ENCODE assay signal across 34 cellular contexts in the genomic region with DNA sequence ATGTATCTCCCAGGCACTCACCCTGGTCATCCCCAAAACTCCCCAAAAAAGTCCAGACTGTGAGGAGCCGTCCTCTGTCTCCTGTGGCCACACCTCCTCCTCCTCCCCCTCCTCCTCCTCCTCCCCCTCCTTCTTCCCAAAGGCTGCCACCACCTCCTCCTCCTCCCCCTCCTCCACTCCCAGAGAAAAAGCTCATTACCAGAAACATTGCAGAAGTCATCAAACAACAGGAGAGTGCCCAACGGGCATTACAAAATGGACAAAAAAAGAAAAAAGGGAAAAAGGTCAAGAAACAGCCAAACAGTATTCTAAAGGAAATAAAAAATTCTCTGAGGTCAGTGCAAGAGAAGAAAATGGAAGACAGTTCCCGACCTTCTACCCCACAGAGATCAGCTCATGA. TPM values are rescaled to one million over a fixed set of nuclear protein-coding genes. Genes with fewer than 3 reads are reported as not detected.
"Had no signal": no experiment of that assay in that cellular context is flagged by ENCODE, and none has a peak within 500 bp of the region (broad histone marks: within the 10 kb centered on the region; RNA-seq: fewer than 3 reads in every experiment).

No MANE protein-coding gene starts in this region.

- H3K9me3 Mint-ChIP-seq: activated CD4-positive, alpha-beta memory T cell treated with anti-CD3 and anti-CD28 coated beads for 36 hours; activated CD4-positive, alpha-beta T cell treated with anti-CD3 and anti-CD28 coated beads, Interleukin-2, amount 10 ng/mL, durations not matched to agents 7 days and 5 days; activated naive CD4-positive, alpha-beta T cell treated with anti-CD3 and anti-CD28 coated beads for 36 hours; activated naive CD4-positive, alpha-beta T cell treated with anti-CD3 and anti-CD28 coated beads, Interleukin-2, amount 50 U/mL, for 72 hours; activated T-cell treated with anti-CD3 and anti-CD28 coated beads, Interleukin-2, amount 50 U/mL, for 4 hours; activated T-helper 1 cell treated with anti-CD3 and anti-CD28 coated beads, Interleukin-12 subunit alpha, Interleukin-12 subunit beta, Interleukin-2, Interleukin-4 antibody, amounts not matched to agents 30 ng/mL and 10 ng/mL and 1 ng/mL, durations not matched to agents 14 hours and 24 hours and 36 hours had no signal

- H3K4me1 ChIP-seq: adrenal gland, breast epithelium had no signal

- H3K9me3 ChIP-seq: adrenal gland, body of pancreas, breast epithelium, Peyer's patch had no signal

- H3K4me1 Mint-ChIP-seq: activated CD4-positive, alpha-beta T cell treated with anti-CD3 and anti-CD28 coated beads, Interleukin-2, amount 10 ng/mL, durations not matched to agents 7 days and 5 days had no signal

- H3K36me3 ChIP-seq: adrenal gland, breast epithelium, Peyer's patch, WERI-Rb-1 had no signal

- H3K27ac ChIP-seq: adrenal gland, body of pancreas, breast epithelium, Peyer's patch, WERI-Rb-1 had no signal

- H3K27ac Mint-ChIP-seq: activated CD4-positive, alpha-beta memory T cell treated with anti-CD3 and anti-CD28 coated beads for 36 hours; activated CD4-positive, alpha-beta T cell treated with anti-CD3 and anti-CD28 coated beads, Interleukin-2, amount 10 ng/mL, durations not matched to agents 7 days and 5 days; activated naive CD4-positive, alpha-beta T cell treated with anti-CD3 and anti-CD28 coated beads for 36 hours; activated naive CD4-positive, alpha-beta T cell treated with anti-CD3 and anti-CD28 coated beads, Interleukin-2, amount 50 U/mL, for 72 hours; activated T-helper 1 cell treated with anti-CD3 and anti-CD28 coated beads, Interleukin-12 subunit alpha, Interleukin-12 subunit beta, Interleukin-2, Interleukin-4 antibody, amounts not matched to agents 30 ng/mL and 10 ng/mL and 1 ng/mL, durations not matched to agents 14 hours and 24 hours and 36 hours had no signal

- H3K4me3 ChIP-seq: adrenal gland, body of pancreas, breast epithelium, Peyer's patch had no signal

- DNase-seq: activated CD4-positive, alpha-beta memory T cell treated with anti-CD3 and anti-CD28 coated beads for 36 hours; activated CD4-positive, alpha-beta T cell treated with anti-CD3 and anti-CD28 coated beads, Interleukin-2, amount 10 ng/mL, durations not matched to agents 7 days and 5 days; activated CD8-positive, alpha-beta memory T cell treated with anti-CD3 and anti-CD28 coated beads, Interleukin-2, amount 50 U/mL, for 4 hours; activated gamma-delta T cell treated with Interleukin-2 at 50 U/mL for 16 hours; activated naive CD4-positive, alpha-beta T cell treated with anti-CD3 and anti-CD28 coated beads for 36 hours; activated T-cell treated with anti-CD3 and anti-CD28 coated beads for 4 hours; activated T-cell treated with anti-CD3 and anti-CD28 coated beads, Interleukin-2, amount 50 U/mL, for 4 hours; adrenal gland; body of pancreas; caudate nucleus; NCI-H1092 treated with DMSO at 0.1 percent for 48 hours; NCI-H1417; NCI-H146; NCI-H187; NCI-H2029 treated with DMSO at 0.1 percent for 48 hours; NCI-H2107; NCI-H2171; NCI-H510A; NCI-H526; NCI-H748 treated with DMSO at 0.1 percent for 48 hours; NK-92 treated with Interleukin-12 subunit alpha and Interleukin-12 subunit beta, amount 100 ng/mL, for 24 hours; PC-3; Peyer's patch; RPMI8226; SW 1271; T-helper 1 cell; T-helper 2 cell; T-helper 9 cell; WERI-Rb-1 had no signal

- H3K27me3 ChIP-seq: adrenal gland, body of pancreas, breast epithelium, Peyer's patch had no signal

- FAIRE-seq: astrocyte had no signal

- H3K4me3 Mint-ChIP-seq: activated CD4-positive, alpha-beta memory T cell treated with anti-CD3 and anti-CD28 coated beads for 36 hours; activated CD4-positive, alpha-beta T cell treated with anti-CD3 and anti-CD28 coated beads, Interleukin-2, amount 10 ng/mL, durations not matched to agents 7 days and 5 days; activated naive CD4-positive, alpha-beta T cell treated with anti-CD3 and anti-CD28 coated beads for 36 hours; activated T-cell treated with anti-CD3 and anti-CD28 coated beads, Interleukin-2, amount 50 U/mL, for 4 hours; activated T-helper 1 cell treated with anti-CD3 and anti-CD28 coated beads, Interleukin-12 subunit alpha, Interleukin-12 subunit beta, Interleukin-2, Interleukin-4 antibody, amounts not matched to agents 30 ng/mL and 10 ng/mL and 1 ng/mL, durations not matched to agents 14 hours and 24 hours and 36 hours had no signal

- H3K36me3 Mint-ChIP-seq: activated CD4-positive, alpha-beta memory T cell treated with anti-CD3 and anti-CD28 coated beads for 36 hours; activated naive CD4-positive, alpha-beta T cell treated with anti-CD3 and anti-CD28 coated beads, Interleukin-2, amount 50 U/mL, for 72 hours had no signal

- ATAC-seq: activated naive CD4-positive, alpha-beta T cell treated with anti-CD3 and anti-CD28 coated beads, Interleukin-2, amount 50 U/mL, for 72 hours; activated T-cell treated with anti-CD3 and anti-CD28 coated beads, Interleukin-2, amount 50 U/mL, for 4 hours; body of pancreas; PC-3 had no signal

RNA-seq across cellular contexts. Expression of a gene that starts 7.1 kb away (rescaled TPM):
- total RNA-seq: activated CD4-positive, alpha-beta memory T cell treated with anti-CD3 and anti-CD28 coated beads for 36 hours; activated CD4-positive, alpha-beta T cell treated with anti-CD3 and anti-CD28 coated beads, Interleukin-2, amount 10 ng/mL, durations not matched to agents 7 days and 5 days; activated naive CD4-positive, alpha-beta T cell treated with anti-CD3 and anti-CD28 coated beads for 36 hours; activated naive CD4-positive, alpha-beta T cell treated with anti-CD3 and anti-CD28 coated beads, Interleukin-2, amount 50 U/mL, for 72 hours; activated T-cell treated with anti-CD3 and anti-CD28 coated beads, Interleukin-2, amount 50 U/mL, for 4 hours; activated T-helper 1 cell treated with anti-CD3 and anti-CD28 coated beads, Interleukin-12 subunit alpha, Interleukin-12 subunit beta, Interleukin-2, Interleukin-4 antibody, amounts not matched to agents 30 ng/mL and 10 ng/mL and 1 ng/mL, durations not matched to agents 14 hours and 24 hours and 36 hours; astrocyte; body of pancreas; breast epithelium; M059J; PC-3; Peyer's patch had no signal
